15 cellular contexts compared by ENCODE assay signal in the genomic region with DNA sequence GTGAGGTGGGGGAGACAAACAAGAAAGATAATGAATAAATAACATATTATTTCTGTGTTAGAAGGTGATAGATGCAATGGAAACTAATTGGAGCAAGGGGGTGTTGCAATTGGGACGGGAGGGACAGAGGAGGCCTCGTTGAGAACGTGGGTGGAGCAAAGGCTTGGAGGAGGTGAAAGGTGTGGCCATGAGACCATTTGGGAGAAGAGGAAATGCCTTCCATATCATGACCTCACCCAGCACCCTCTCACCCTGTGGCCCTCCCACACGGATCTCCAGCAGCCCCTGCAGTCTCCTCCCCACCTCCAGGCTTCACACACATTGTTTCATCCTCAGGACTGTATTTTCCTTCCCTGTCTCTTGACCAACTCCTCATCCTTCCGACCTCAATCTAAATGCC.
DNase-seq lines count a peak whose midpoint lies in the region; ATAC-seq and TF ChIP-seq lines count a peak whose summit lies in the region.
"Had no signal": no experiment of that assay in that cellular context is flagged by ENCODE, and none has a peak within 500 bp of the region (broad histone marks: within the 10 kb centered on the region; RNA-seq: fewer than 3 reads in every experiment).

No MANE protein-coding gene starts in this region.

- peak overlapping the region; percentile 2 for H3K27ac ChIP-seq in upper lobe of right lung
- H3K27ac ChIP-seq: gastroesophageal sphincter had no signal

- H3K9me3 ChIP-seq in upper lobe of right lung, result no peaks in the 10 kb centered on the region
- H3K9me3 ChIP-seq: gastroesophageal sphincter had no signal

- H3K27me3 ChIP-seq in upper lobe of right lung, result no peaks in the 10 kb centered on the region
- H3K27me3 ChIP-seq: gastroesophageal sphincter had no signal

- H3K36me3 ChIP-seq in upper lobe of right lung, result no peaks in the 10 kb centered on the region
- H3K36me3 ChIP-seq: gastroesophageal sphincter had no signal

- H3K4me1 ChIP-seq in upper lobe of right lung, result peaks cover 26% of the 10 kb centered on the region

- intact Hi-C loops in left ventricle myocardium superior (cut with micrococcal nuclease), result loop anchor here (10.0 kb wide), 1 partner anchor 78 kb away; no protein-coding TSS in a partner anchor
- intact Hi-C loops in Right ventricle myocardium inferior (cut with DNase I), result loop anchor here (2.0 kb wide), 1 partner anchor 22 kb away; no protein-coding TSS in a partner anchor
- intact Hi-C loops in upper lobe of right lung (cut with DNase I), result loop anchor here (10.0 kb wide), 1 partner anchor 88 kb away; the partner anchor contains the start of gene ARHGAP29

- H3K4me3 ChIP-seq in upper lobe of right lung, result no peak overlapping the region
- H3K4me3 ChIP-seq: gastroesophageal sphincter, K562 had no signal

- ATAC-seq in left ventricle myocardium superior (peak; percentile 16), Right ventricle myocardium inferior (no peak), upper lobe of right lung (peak; percentile 68), HG03175 (IDR thresholded peaks at IDR 0.05; ENCODE audit: unreplicated experiment) (no peak)
- ATAC-seq: gastroesophageal sphincter, K562, T-cell had no signal

- no peak for TF ChIP-seq CTCF in upper lobe of right lung (IDR thresholded peaks at IDR 0.05)

- DNase-seq in left ventricle myocardium superior, result no peak
- DNase-seq in Right ventricle myocardium inferior (ENCODE audit: missing footprints), result no peak
- peak; percentile 7 for DNase-seq in amniotic epithelial cell (ENCODE audit: low read depth)
- DNase-seq in kidney glomerular epithelial cell (lab: John Stamatoyannopoulos, UW), result peak; percentile 95
- no peak for DNase-seq in upper lobe of right lung
- no peak for DNase-seq in T1000 (lab: John Stamatoyannopoulos, UW)
- no peak for DNase-seq in G401 (ENCODE audit: low spot score)
- DNase-seq: activated gamma-delta T cell treated with Interleukin-2 at 50 U/mL for 16 hours; DMS79 treated with DMSO at 0.1 percent for 48 hours; NCI-H187; NK-92 treated with Interleukin-12 subunit alpha and Interleukin-12 subunit beta, amount 100 ng/mL, for 24 hours; T-cell had no signal

- in situ Hi-C loops in G401 (cut with HindIII; ENCODE audit: low sequenced_read_pairs), result no loop called here

Comparison
In these comparisons a context has a peak if more than half of its experiments do, and no peak if none do; other contexts are left out.
1. ATAC-seq: peak in left ventricle myocardium superior (single experiment) and upper lobe of right lung (single experiment); none in Right ventricle myocardium inferior (single experiment) and HG03175 (single experiment).
2. DNase-seq: peak in amniotic epithelial cell (single experiment) and kidney glomerular epithelial cell (single experiment); none in left ventricle myocardium superior (single experiment), Right ventricle myocardium inferior (single experiment), upper lobe of right lung (single experiment), T1000 (single experiment) and G401 (single experiment).